ENCODE assay signal across 8 cellular contexts in the genomic region with DNA sequence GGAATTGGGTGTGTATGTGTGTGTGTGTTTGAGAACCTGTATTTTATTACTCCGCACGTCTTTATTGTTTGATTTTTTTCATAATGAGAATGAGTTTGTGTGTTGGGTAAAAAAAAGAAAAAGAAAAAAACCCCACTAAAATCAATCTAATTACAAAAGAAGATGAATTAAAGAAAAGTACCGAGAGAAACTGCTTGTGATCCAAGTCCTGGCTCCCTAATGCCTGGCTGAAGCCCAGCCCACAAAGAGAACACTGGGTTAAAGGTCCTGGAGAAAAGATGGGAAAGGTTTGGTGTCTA. TPM values are rescaled to one million over a fixed set of nuclear protein-coding genes. Genes with fewer than 3 reads are reported as not detected.
DNase-seq lines count a peak whose midpoint lies in the region; ATAC-seq, FAIRE-seq and TF ChIP-seq lines count a peak whose summit lies in the region.
"Had no signal": no experiment of that assay in that cellular context is flagged by ENCODE, and none has a peak within 500 bp of the region (broad histone marks: within the 10 kb centered on the region; RNA-seq: fewer than 3 reads in every experiment).

No MANE protein-coding gene starts in this region.

- no peak for ATAC-seq in stimulated activated naive B cell treated with anti-CD40 and anti-IgM and Interleukin-4, amounts not matched to agents 10 μg/mL and 1 μg/mL and 100 μg/mL, for 72 hours (replicated peaks)
- ATAC-seq: T-helper 17 cell had no signal

- H3K27me3 Mint-ChIP-seq in activated T-helper 2 cell treated with anti-CD3 and anti-CD28 coated beads, Interferon-gamma antibody, Interleukin-2, Interleukin-4, amounts not matched to agents 10 μg/mL and 5 μg/mL and 100 μg/mL, durations not matched to agents 14 hours and 24 hours and 36 hours (ENCODE audit: low read depth): peaks cover 4% of the 10 kb centered on the region
- peaks cover 8 to 13% (median 8%) of the 10 kb centered on the region in 3 donors for H3K27me3 Mint-ChIP-seq in immature natural killer cell (ENCODE audit: low read depth in 3 of 3)
- no peaks in the 10 kb centered on the region for H3K27me3 Mint-ChIP-seq in stimulated activated naive B cell treated with anti-CD40 and anti-IgM and Interleukin-4, amounts not matched to agents 10 μg/mL and 1 μg/mL and 100 μg/mL, for 72 hours

- intact Hi-C loops in activated T-helper 2 cell treated with anti-CD3 and anti-CD28 coated beads, Interferon-gamma antibody, Interleukin-2, Interleukin-4, amounts not matched to agents 10 μg/mL and 5 μg/mL and 100 μg/mL, durations not matched to agents 14 hours and 24 hours and 36 hours (cut with micrococcal nuclease): loop anchor here (10.0 kb wide), 1 partner anchor 301 kb away; no protein-coding TSS in a partner anchor

- H3K4me3 Mint-ChIP-seq in activated T-helper 2 cell treated with anti-CD3 and anti-CD28 coated beads, Interferon-gamma antibody, Interleukin-2, Interleukin-4, amounts not matched to agents 10 μg/mL and 5 μg/mL and 100 μg/mL, durations not matched to agents 14 hours and 24 hours and 36 hours (ENCODE audit: low read depth): peak overlapping the region; percentile 80
- H3K4me3 Mint-ChIP-seq in immature natural killer cell: peak overlapping the region; percentile 78 to 83 (median 82)
- H3K4me3 Mint-ChIP-seq in stimulated activated naive B cell treated with anti-CD40 and anti-IgM and Interleukin-4, amounts not matched to agents 10 μg/mL and 1 μg/mL and 100 μg/mL, for 72 hours: peak overlapping the region; percentile 80 to 90

- H3K9me3 Mint-ChIP-seq in activated T-helper 2 cell treated with anti-CD3 and anti-CD28 coated beads, Interferon-gamma antibody, Interleukin-2, Interleukin-4, amounts not matched to agents 10 μg/mL and 5 μg/mL and 100 μg/mL, durations not matched to agents 14 hours and 24 hours and 36 hours: no peaks in the 10 kb centered on the region
- no peaks in the 10 kb centered on the region for H3K9me3 Mint-ChIP-seq in immature natural killer cell
- no peaks in the 10 kb centered on the region for H3K9me3 Mint-ChIP-seq in stimulated activated naive B cell treated with anti-CD40 and anti-IgM and Interleukin-4, amounts not matched to agents 10 μg/mL and 1 μg/mL and 100 μg/mL, for 72 hours

- no peak for TF ChIP-seq POLR2A in H54 (IDR thresholded peaks at IDR 0.05; ENCODE audit: low read depth, low read length)

- H3K4me1 Mint-ChIP-seq in activated T-helper 2 cell treated with anti-CD3 and anti-CD28 coated beads, Interferon-gamma antibody, Interleukin-2, Interleukin-4, amounts not matched to agents 10 μg/mL and 5 μg/mL and 100 μg/mL, durations not matched to agents 14 hours and 24 hours and 36 hours (ENCODE audit: low read depth): peaks cover 25% of the 10 kb centered on the region
- H3K4me1 Mint-ChIP-seq in immature natural killer cell: peaks cover 36 to 47% of the 10 kb centered on the region in 2 donors
- peaks cover 22 to 45% of the 10 kb centered on the region in 2 donors for H3K4me1 Mint-ChIP-seq in stimulated activated naive B cell treated with anti-CD40 and anti-IgM and Interleukin-4, amounts not matched to agents 10 μg/mL and 1 μg/mL and 100 μg/mL, for 72 hours

- peak overlapping the region; percentile 50 for H3K27ac Mint-ChIP-seq in activated T-helper 2 cell treated with anti-CD3 and anti-CD28 coated beads, Interferon-gamma antibody, Interleukin-2, Interleukin-4, amounts not matched to agents 10 μg/mL and 5 μg/mL and 100 μg/mL, durations not matched to agents 14 hours and 24 hours and 36 hours
- H3K27ac Mint-ChIP-seq in immature natural killer cell: peak overlapping the region; percentile 84 to 92 (median 90)
- H3K27ac Mint-ChIP-seq in stimulated activated naive B cell treated with anti-CD40 and anti-IgM and Interleukin-4, amounts not matched to agents 10 μg/mL and 1 μg/mL and 100 μg/mL, for 72 hours: peak overlapping the region; percentile 93
- H3K27ac Mint-ChIP-seq: T-helper 17 cell had no signal

- no peaks in the 10 kb centered on the region for H3K36me3 Mint-ChIP-seq in activated T-helper 2 cell treated with anti-CD3 and anti-CD28 coated beads, Interferon-gamma antibody, Interleukin-2, Interleukin-4, amounts not matched to agents 10 μg/mL and 5 μg/mL and 100 μg/mL, durations not matched to agents 14 hours and 24 hours and 36 hours (ENCODE audit: low read depth)
- no peaks in the 10 kb centered on the region for H3K36me3 Mint-ChIP-seq in immature natural killer cell
- H3K36me3 Mint-ChIP-seq in stimulated activated naive B cell treated with anti-CD40 and anti-IgM and Interleukin-4, amounts not matched to agents 10 μg/mL and 1 μg/mL and 100 μg/mL, for 72 hours: peaks cover 13 to 26% of the 10 kb centered on the region in 2 donors

- no peak for FAIRE-seq in H54 (lab: Jason Lieb, UNC)

- DNase-seq in HT-29 (ENCODE audit: low spot score) (peak; percentile 50), immature natural killer cell (no peak), GF-D8 (lab: John Stamatoyannopoulos, UW) (no peak), H54 (ENCODE audit: insufficient read length, low spot score) (no peak), DMS153 treated with DMSO at 0.1 percent for 48 hours (lab: John Stamatoyannopoulos, UW; ENCODE audit: unreplicated experiment) (no peak)
- no peak for DNase-seq in activated T-helper 2 cell treated with anti-CD3 and anti-CD28 coated beads, Interferon-gamma antibody, Interleukin-2, Interleukin-4, amounts not matched to agents 10 μg/mL and 5 μg/mL and 100 μg/mL, durations not matched to agents 14 hours and 24 hours and 36 hours (ENCODE audit: low spot score)
- DNase-seq in stimulated activated naive B cell treated with anti-CD40 and anti-IgM and Interleukin-4, amounts not matched to agents 10 μg/mL and 1 μg/mL and 100 μg/mL, for 72 hours: no peak
- DNase-seq: T-helper 17 cell had no signal

RNA-seq across cellular contexts. Expression of a gene that starts 0.6 kb away (rescaled TPM):
- 14.6 and 20.3 TPM in 2 replicates for total RNA-seq in HT-29 (2014; rRNA removed; shearing (Covaris generic))
- total RNA-seq in activated T-helper 2 cell treated with anti-CD3 and anti-CD28 coated beads, Interferon-gamma antibody, Interleukin-2, Interleukin-4, amounts not matched to agents 10 μg/mL and 5 μg/mL and 100 μg/mL, durations not matched to agents 14 hours and 24 hours and 36 hours: 9.3 and 10.1 TPM in 2 replicates
- 1 to 10 TPM in 1 of 3 donors, under 1 TPM in 2; 0.07 to 1.2 (median 0.69) TPM for polyA plus RNA-seq in immature natural killer cell

RNA-seq across cellular contexts. Expression of a gene that starts 3.4 kb away (rescaled TPM):
- 2.7 and 4.3 TPM in 2 replicates for total RNA-seq in HT-29 (2014; rRNA removed; shearing (Covaris generic))
- 20.3 and 21.3 TPM in 2 replicates for total RNA-seq in activated T-helper 2 cell treated with anti-CD3 and anti-CD28 coated beads, Interferon-gamma antibody, Interleukin-2, Interleukin-4, amounts not matched to agents 10 μg/mL and 5 μg/mL and 100 μg/mL, durations not matched to agents 14 hours and 24 hours and 36 hours
- 1 to 10 TPM in 2 of 3 donors, not detected in 1; 1.4 to 2.0 TPM for polyA plus RNA-seq in immature natural killer cell

RNA-seq across cellular contexts. Expression of a gene that starts 15.2 kb away (rescaled TPM):
- total RNA-seq in HT-29 (2014; rRNA removed; shearing (Covaris generic)): 63.4 and 72.1 TPM in 2 replicates
- total RNA-seq in activated T-helper 2 cell treated with anti-CD3 and anti-CD28 coated beads, Interferon-gamma antibody, Interleukin-2, Interleukin-4, amounts not matched to agents 10 μg/mL and 5 μg/mL and 100 μg/mL, durations not matched to agents 14 hours and 24 hours and 36 hours: 241 and 259 TPM in 2 replicates
- 100 to 1,000 TPM in 2 of 3 donors, 10 to 100 TPM in 1; 86.2 to 114 (median 113) TPM for polyA plus RNA-seq in immature natural killer cell

RNA-seq across cellular contexts. Expression of a gene that starts 20.1 kb away (rescaled TPM):
- 4.3 and 7.9 TPM in 2 replicates for total RNA-seq in HT-29 (2014; rRNA removed; shearing (Covaris generic))
- total RNA-seq in activated T-helper 2 cell treated with anti-CD3 and anti-CD28 coated beads, Interferon-gamma antibody, Interleukin-2, Interleukin-4, amounts not matched to agents 10 μg/mL and 5 μg/mL and 100 μg/mL, durations not matched to agents 14 hours and 24 hours and 36 hours: 13.3 and 13.7 TPM in 2 replicates
- polyA plus RNA-seq in immature natural killer cell: 1 to 10 TPM; 1.2 to 4.9 (median 2.1) TPM

RNA-seq across cellular contexts. Expression of a gene that starts 46.6 kb away (rescaled TPM):
- not detected in 2 replicates for total RNA-seq in HT-29 (2014; rRNA removed; shearing (Covaris generic))
- total RNA-seq in activated T-helper 2 cell treated with anti-CD3 and anti-CD28 coated beads, Interferon-gamma antibody, Interleukin-2, Interleukin-4, amounts not matched to agents 10 μg/mL and 5 μg/mL and 100 μg/mL, durations not matched to agents 14 hours and 24 hours and 36 hours: 2.9 and 3.2 TPM in 2 replicates
- polyA plus RNA-seq in immature natural killer cell: under 1 TPM in 1 of 3 donors, not detected in 2; 0.18 TPM
